Comparison of ENCODE assay signal across 8 cellular contexts in genomic region chr19:44890366-44891015, GRCh38. TPM values are rescaled to one million over a fixed set of nuclear protein-coding genes. Genes with fewer than 3 reads are reported as not detected.
DNase-seq lines count a peak whose midpoint lies in the region; ATAC-seq, FAIRE-seq and TF ChIP-seq lines count a peak whose summit lies in the region.

No MANE protein-coding gene starts in this region.

- H3K36me3 Mint-ChIP-seq in CD4-positive, CD25-positive, alpha-beta regulatory T cell, result peaks cover 17% of the 10 kb centered on the region

- intact Hi-C loops in left colon (cut with DNase I, micrococcal nuclease), result no loop called here

- H3K4me1 ChIP-seq in CD4-positive, CD25-positive, alpha-beta regulatory T cell (ENCODE audit: control insufficient read depth, insufficient read depth, low read length, poor library complexity, severe bottlenecking), result peaks cover 19% of the 10 kb centered on the region

- DNase-seq in CD4-positive, CD25-positive, alpha-beta regulatory T cell, result peak in 2 of 3 donors; percentile 100
- DNase-seq in NCI-H2107 treated with DMSO at 0.1 percent for 48 hours (lab: John Stamatoyannopoulos, UW; ENCODE audit: unreplicated experiment) (peak; percentile 99), dermis microvascular lymphatic vessel endothelial cell (ENCODE audit: low read depth in 2 of 2) (peak; percentile 100), left colon (peak in 1 of 2 donors; percentile 100)
- DNase-seq in stimulated activated CD8-positive, alpha-beta memory T cell treated with anti-CD3 and anti-CD28 coated beads, Interleukin-12 subunit alpha, Interleukin-12 subunit beta, amount 100 ng/mL, for 24 hours (ENCODE audit: extremely low read depth), result peak; percentile 99

- ATAC-seq in CD4-positive, CD25-positive, alpha-beta regulatory T cell (ENCODE audit: low read depth in 2 of 2), result peak; percentile 82
- ATAC-seq in HG03108 (IDR thresholded peaks at IDR 0.05; ENCODE audit: unreplicated experiment) (peak; percentile 83), left colon (peak; percentile 83)

- in situ Hi-C loops in GM18951 (cut with MboI; ENCODE audit: low sequenced_read_pairs, unreplicated experiment), result no loop called here

- peaks cover 0 to 2% (median 0%) of the 10 kb centered on the region in 7 donors for H3K9me3 Mint-ChIP-seq in CD4-positive, CD25-positive, alpha-beta regulatory T cell

- peak overlapping the region; percentile 98 for H3K27ac ChIP-seq in CD4-positive, CD25-positive, alpha-beta regulatory T cell (ENCODE audit: insufficient read depth, low read length, poor library complexity, severe bottlenecking)

- H3K27me3 Mint-ChIP-seq in CD4-positive, CD25-positive, alpha-beta regulatory T cell, result peaks cover 9% of the 10 kb centered on the region

- H3K4me3 ChIP-seq in CD4-positive, CD25-positive, alpha-beta regulatory T cell (ENCODE audit: low read depth, low read length), result peak overlapping the region; percentile 96

- TF ChIP-seq POLR2A in GM18951 (IDR thresholded peaks at IDR 0.05; ENCODE audit: extremely low read depth, insufficient read depth, insufficient read length), result peak; percentile 66

- H3K27me3 ChIP-seq in CD4-positive, CD25-positive, alpha-beta regulatory T cell (ENCODE audit: control insufficient read depth, insufficient read depth, low read length), result no peaks in the 10 kb centered on the region

- peak; percentile 97 for FAIRE-seq in TTC549 (lab: Jason Lieb, UNC)

- peaks cover 22% of the 10 kb centered on the region for H3K36me3 ChIP-seq in CD4-positive, CD25-positive, alpha-beta regulatory T cell (ENCODE audit: control insufficient read depth, insufficient read depth, low read length)

- H3K9me3 ChIP-seq in CD4-positive, CD25-positive, alpha-beta regulatory T cell (ENCODE audit: control insufficient read depth in 2 of 2, low read length in 2 of 2), result no peaks in the 10 kb centered on the region

- peak overlapping the region; percentile 86 to 92 (median 89) for H3K4me3 Mint-ChIP-seq in CD4-positive, CD25-positive, alpha-beta regulatory T cell

- H3K27ac Mint-ChIP-seq in CD4-positive, CD25-positive, alpha-beta regulatory T cell, result peak overlapping the region; percentile 61 to 97 (median 92)

- H3K4me1 Mint-ChIP-seq in CD4-positive, CD25-positive, alpha-beta regulatory T cell, result peaks cover 0 to 40% (median 25%) of the 10 kb centered on the region in 4 donors

RNA-seq across cellular contexts. Expression of gene TOMM40, which starts 0.6 kb away (rescaled TPM):
- total RNA-seq in CD4-positive, CD25-positive, alpha-beta regulatory T cell, result 26.4 TPM
- polyA plus RNA-seq in CD4-positive, CD25-positive, alpha-beta regulatory T cell, result 10 to 100 TPM; 22.8 to 27.8 (median 24.8) TPM
- total RNA-seq in dermis microvascular lymphatic vessel endothelial cell (41.0 and 48.9 TPM in 2 replicates), left colon (10 to 100 TPM; 48.7 to 80.0 TPM)

RNA-seq across cellular contexts. Expression of gene APOE, which starts 15.1 kb away (rescaled TPM):
- 1.4 TPM for total RNA-seq in CD4-positive, CD25-positive, alpha-beta regulatory T cell
- not detected for polyA plus RNA-seq in CD4-positive, CD25-positive, alpha-beta regulatory T cell
- total RNA-seq in dermis microvascular lymphatic vessel endothelial cell, result 0.64 and 3.5 TPM in 2 replicates
- 10 to 100 TPM; 14.6 to 88.2 TPM for total RNA-seq in left colon

RNA-seq across cellular contexts. Expression of gene APOC1, which starts 23.9 kb away (rescaled TPM):
- not detected for total RNA-seq in CD4-positive, CD25-positive, alpha-beta regulatory T cell
- not detected for polyA plus RNA-seq in CD4-positive, CD25-positive, alpha-beta regulatory T cell
- 0.63 and 1.8 TPM in 2 replicates for total RNA-seq in dermis microvascular lymphatic vessel endothelial cell
- total RNA-seq in left colon, result 10 to 100 TPM in 1 of 2 donors, 1 to 10 TPM in 1; 2.8 to 23.8 TPM

RNA-seq across cellular contexts. Expression of gene NECTIN2, which starts 44.4 kb away (rescaled TPM):
- total RNA-seq in CD4-positive, CD25-positive, alpha-beta regulatory T cell, result 1.1 TPM
- not detected for polyA plus RNA-seq in CD4-positive, CD25-positive, alpha-beta regulatory T cell
- total RNA-seq in dermis microvascular lymphatic vessel endothelial cell (75.6 and 127 TPM in 2 replicates), left colon (100 to 1,000 TPM; 112 to 125 TPM)

RNA-seq across cellular contexts. Expression of gene APOC4, which starts 51.5 kb away (rescaled TPM):
- total RNA-seq in CD4-positive, CD25-positive, alpha-beta regulatory T cell, result not detected
- not detected for polyA plus RNA-seq in CD4-positive, CD25-positive, alpha-beta regulatory T cell
- total RNA-seq in dermis microvascular lymphatic vessel endothelial cell (not detected in 2 replicates), left colon (not detected)
